39 cellular contexts compared by ENCODE assay signal in the genomic region with DNA sequence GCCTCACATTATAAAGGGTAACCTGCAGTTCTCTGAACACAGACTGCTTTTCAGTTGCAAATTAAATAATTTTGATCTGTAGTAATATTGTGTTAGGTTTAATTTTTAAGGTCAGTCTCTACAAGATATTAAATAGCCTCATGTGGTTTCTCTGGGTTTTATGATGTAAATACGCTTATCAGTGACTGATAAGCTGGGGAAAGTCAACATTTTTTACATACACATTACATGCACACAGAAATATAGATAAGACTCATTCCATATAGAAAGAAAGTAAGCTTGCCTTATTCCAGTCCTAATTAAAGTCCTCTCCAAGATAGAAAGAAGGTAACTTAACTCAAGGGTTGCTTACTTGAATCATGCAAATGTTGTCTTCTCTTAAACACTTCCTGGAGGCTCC. TPM values are rescaled to one million over a fixed set of nuclear protein-coding genes. Genes with fewer than 3 reads are reported as not detected.
"Had no signal": no experiment of that assay in that cellular context is flagged by ENCODE, and none has a peak within 500 bp of the region (broad histone marks: within the 10 kb centered on the region; RNA-seq: fewer than 3 reads in every experiment).

No MANE protein-coding gene starts in this region.

- H3K27me3 ChIP-seq: MG63 had no signal

- H3K4me3 ChIP-seq: MG63 had no signal

- H3K36me3 ChIP-seq: MG63 had no signal

- H3K9me3 ChIP-seq: MG63 had no signal

- H3K4me2 ChIP-seq: KMS-11 had no signal

- DNase-seq: Karpas-422, Kasumi-1, MG63, MM.1S, MV-4-11, NCI-H1048, NCI-H1092, NCI-H1092 treated with DMSO at 0.1 percent for 48 hours, NCI-H1105, NCI-H1105 treated with DMSO at 0.1 percent for 48 hours, NCI-H1417, NCI-H1417 treated with DMSO at 0.1 percent for 48 hours, NCI-H1436, NCI-H1436 treated with DMSO at 0.1 percent for 48 hours, NCI-H146, NCI-H1694, NCI-H1694 treated with DMSO at 0.1 percent for 48 hours, NCI-H187, NCI-H187 treated with DMSO at 0.1 percent for 48 hours, NCI-H1930, NCI-H2029, NCI-H2029 treated with DMSO at 0.1 percent for 48 hours, NCI-H2081, NCI-H2081 treated with DMSO at 0.1 percent for 48 hours, NCI-H2107, NCI-H2171, NCI-H2171 treated with DMSO at 0.1 percent for 48 hours, NCI-H2227 treated with DMSO at 0.1 percent for 48 hours, NCI-H226, NCI-H345, NCI-H446, NCI-H446 treated with DMSO at 0.1 percent for 48 hours, NCI-H510A, NCI-H510A treated with DMSO at 0.1 percent for 48 hours had no signal

- H3K27ac ChIP-seq: KMS-11 had no signal

RNA-seq across cellular contexts. Expression of a gene that starts 1.6 kb away (rescaled TPM):
- total RNA-seq: LHCN-M2, M059J, MCF 10A, NCI-H460 had no signal

RNA-seq across cellular contexts. Expression of a gene that starts 16.4 kb away (rescaled TPM):
- total RNA-seq: LHCN-M2, M059J, MCF 10A, NCI-H460 had no signal
